Comparison of ENCODE assay signal across 22 cellular contexts in genomic region chr2:36616947-36617346, GRCh38.
"Had no signal": no experiment of that assay in that cellular context is flagged by ENCODE, and none has a peak within 500 bp of the region (broad histone marks: within the 10 kb centered on the region; RNA-seq: fewer than 3 reads in every experiment).

No MANE protein-coding gene starts in this region.

- H3K27ac ChIP-seq: body of pancreas, epithelial cell of prostate, foreskin keratinocyte, prostate gland, tibial nerve, vagina had no signal

- ATAC-seq: activated CD8-positive, alpha-beta T cell treated with anti-CD3 and anti-CD28 coated beads for 36 hours; activated T-helper 17 cell treated with anti-CD3 and anti-CD28 coated beads, Interleukin-2, amount 50 U/mL, for 72 hours; body of pancreas; effector memory CD8-positive, alpha-beta T cell; foreskin keratinocyte; left lobe of liver; right cardiac atrium had no signal

- H3K4me1 Mint-ChIP-seq: activated CD4-positive, alpha-beta T cell treated with anti-CD3 and anti-CD28 coated beads, Interleukin-2, amount 10 ng/mL, durations not matched to agents 24 days and 14 days; activated naive CD8-positive, alpha-beta T cell treated with anti-CD3 and anti-CD28 coated beads, Interleukin-2, amount 10 ng/mL, durations not matched to agents 7 days and 5 days; activated T-helper 17 cell treated with anti-CD3 and anti-CD28 coated beads, Interleukin-2, amount 50 U/mL, for 72 hours had no signal

- H3K9me3 Mint-ChIP-seq: activated CD4-positive, alpha-beta T cell treated with anti-CD3 and anti-CD28 coated beads, Interleukin-2, amount 10 ng/mL, durations not matched to agents 24 days and 14 days; activated CD8-positive, alpha-beta T cell treated with anti-CD3 and anti-CD28 coated beads for 36 hours; activated naive CD8-positive, alpha-beta T cell treated with anti-CD3 and anti-CD28 coated beads, Interleukin-2, amount 10 ng/mL, durations not matched to agents 7 days and 5 days; activated T-helper 17 cell treated with anti-CD3 and anti-CD28 coated beads, Interleukin-2, amount 50 U/mL, for 72 hours; effector memory CD8-positive, alpha-beta T cell; nephron progenitor cell; stimulated activated naive CD8-positive, alpha-beta T cell treated with anti-CD3 and anti-CD28 coated beads, Interleukin-15, Interleukin-2, amounts not matched to agents 100 ng/mL and 50 ng/mL, for 24 hours had no signal

- H3K36me3 Mint-ChIP-seq: activated naive CD8-positive, alpha-beta T cell treated with anti-CD3 and anti-CD28 coated beads, Interleukin-2, amount 10 ng/mL, durations not matched to agents 7 days and 5 days had no signal

- H3K9me3 ChIP-seq: body of pancreas, prostate gland, tibial nerve, vagina had no signal

- DNase-seq: activated CD4-positive, alpha-beta T cell treated with anti-CD3 and anti-CD28 coated beads, Interleukin-2, amount 10 ng/mL, durations not matched to agents 24 days and 14 days; activated CD4-positive, CD25-positive, alpha-beta regulatory T cell; activated CD8-positive, alpha-beta T cell treated with anti-CD3 and anti-CD28 coated beads for 36 hours; activated naive CD4-positive, alpha-beta T cell; activated naive CD8-positive, alpha-beta T cell treated with anti-CD3 and anti-CD28 coated beads, Interleukin-2, amount 10 ng/mL, durations not matched to agents 7 days and 5 days; activated T-cell treated with anti-CD3 and anti-CD28 coated beads, Interleukin-2, amount 50 U/mL, for 1 hour; body of pancreas; dermis blood vessel endothelial cell; effector memory CD8-positive, alpha-beta T cell; foreskin keratinocyte; nephron progenitor cell; right cardiac atrium; T-helper 1 cell; T-helper 9 cell had no signal

- H3K27ac Mint-ChIP-seq: activated CD4-positive, alpha-beta T cell treated with anti-CD3 and anti-CD28 coated beads, Interleukin-2, amount 10 ng/mL, durations not matched to agents 24 days and 14 days; activated CD8-positive, alpha-beta T cell treated with anti-CD3 and anti-CD28 coated beads for 36 hours; activated naive CD8-positive, alpha-beta T cell treated with anti-CD3 and anti-CD28 coated beads, Interleukin-2, amount 10 ng/mL, durations not matched to agents 7 days and 5 days; activated T-helper 17 cell treated with anti-CD3 and anti-CD28 coated beads, Interleukin-2, amount 50 U/mL, for 72 hours; effector memory CD8-positive, alpha-beta T cell; nephron progenitor cell; stimulated activated naive CD8-positive, alpha-beta T cell treated with anti-CD3 and anti-CD28 coated beads, Interleukin-15, Interleukin-2, amounts not matched to agents 100 ng/mL and 50 ng/mL, for 24 hours had no signal

- H3K4me1 ChIP-seq: body of pancreas, foreskin keratinocyte, prostate gland, tibial nerve, vagina had no signal

- H3K4me3 ChIP-seq: body of pancreas, prostate gland, tibial nerve, vagina had no signal

- H3K4me3 Mint-ChIP-seq: activated CD4-positive, alpha-beta T cell treated with anti-CD3 and anti-CD28 coated beads, Interleukin-2, amount 10 ng/mL, durations not matched to agents 24 days and 14 days; activated CD8-positive, alpha-beta T cell treated with anti-CD3 and anti-CD28 coated beads for 36 hours; activated naive CD8-positive, alpha-beta T cell treated with anti-CD3 and anti-CD28 coated beads, Interleukin-2, amount 10 ng/mL, durations not matched to agents 7 days and 5 days; activated T-helper 17 cell treated with anti-CD3 and anti-CD28 coated beads, Interleukin-2, amount 50 U/mL, for 72 hours; effector memory CD8-positive, alpha-beta T cell; nephron progenitor cell; stimulated activated naive CD8-positive, alpha-beta T cell treated with anti-CD3 and anti-CD28 coated beads, Interleukin-15, Interleukin-2, amounts not matched to agents 100 ng/mL and 50 ng/mL, for 24 hours had no signal

- H3K27me3 ChIP-seq: body of pancreas, foreskin keratinocyte, tibial nerve, vagina had no signal

- FAIRE-seq: keratinocyte had no signal

- H3K36me3 ChIP-seq: prostate gland, tibial nerve, vagina had no signal
